Comparison of ENCODE assay signal across 8 cellular contexts in the genomic region with DNA sequence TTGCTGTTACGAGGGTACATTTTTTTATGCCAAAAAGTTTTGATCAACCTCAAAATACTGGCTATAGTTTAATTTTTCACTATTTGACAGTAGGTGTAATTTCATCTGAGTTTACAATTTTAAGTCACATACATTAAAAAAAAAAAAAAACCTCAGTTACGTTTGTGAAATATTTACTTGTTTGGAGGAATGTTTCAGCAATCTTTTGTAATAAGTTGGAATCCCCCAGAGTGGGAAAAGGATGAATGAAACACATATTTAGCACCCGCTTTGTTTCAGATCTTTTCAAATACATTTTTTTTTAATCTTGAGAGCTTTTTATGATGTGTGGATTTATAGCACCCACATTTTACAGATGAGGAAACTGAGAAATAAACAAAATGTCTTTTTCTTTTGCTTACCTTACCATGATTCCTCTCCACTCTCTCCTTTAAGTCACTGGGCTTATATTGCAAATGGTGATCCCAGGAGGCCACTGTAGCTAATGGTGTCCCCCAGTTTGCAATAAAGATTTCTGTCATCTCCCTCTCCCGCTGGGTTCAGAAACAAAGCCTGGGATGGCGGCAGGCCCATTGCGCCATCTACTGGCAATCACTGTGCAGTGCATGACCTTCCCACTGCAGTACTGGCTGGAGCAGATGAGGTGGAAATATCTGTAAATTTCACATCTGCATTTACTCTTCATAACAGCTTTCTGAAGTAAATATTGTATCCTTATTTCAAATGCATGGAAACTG. TPM values are rescaled to one million over a fixed set of nuclear protein-coding genes. Genes with fewer than 3 reads are reported as not detected.
A peak's percentile ranks its signal among the peaks of the same experiment; 100 is the strongest.
DNase-seq lines count a peak whose midpoint lies in the region; ATAC-seq and TF ChIP-seq lines count a peak whose summit lies in the region.

No MANE protein-coding gene starts in this region.

- H2BK120ac ChIP-seq in mesendoderm (ENCODE audit: low read depth, low read length): no peak overlapping the region

- no peak overlapping the region for H4K5ac ChIP-seq in mesendoderm (ENCODE audit: low read length)

- H3K79me1 ChIP-seq in mesendoderm (ENCODE audit: low read length): no peaks in the 10 kb centered on the region

- TF ChIP-seq CTCF in DOHH2 (IDR thresholded peaks at IDR 0.05; ENCODE audit: low read depth, low read length, poor library complexity, severe bottlenecking): peak; percentile 96

- ATAC-seq in HG02610 (IDR thresholded peaks at IDR 0.05; ENCODE audit: unreplicated experiment) (peak; percentile 62), GM19455 (IDR thresholded peaks at IDR 0.05; ENCODE audit: unreplicated experiment) (no peak)

- H3K4me3 ChIP-seq in DOHH2 (ENCODE audit: low read length): no peak overlapping the region
- no peak overlapping the region for H3K4me3 ChIP-seq in effector memory CD4-positive, alpha-beta T cell (ENCODE audit: insufficient read depth, low read depth, low read length, poor library complexity, severe bottlenecking)
- H3K4me3 ChIP-seq in mesendoderm (ENCODE audit: low read length): no peak overlapping the region

- no peak overlapping the region for H2AK5ac ChIP-seq in mesendoderm (ENCODE audit: low read length)

- H3K79me2 ChIP-seq in DOHH2 (ENCODE audit: control insufficient read depth, low read length) (no peaks in the 10 kb centered on the region), mesendoderm (ENCODE audit: control insufficient read depth, insufficient read depth, low read length) (no peaks in the 10 kb centered on the region)

- no peaks in the 10 kb centered on the region for H3K9me3 ChIP-seq in DOHH2 (ENCODE audit: control insufficient read depth, insufficient read depth, low read length)
- H3K9me3 ChIP-seq in effector memory CD4-positive, alpha-beta T cell (ENCODE audit: control insufficient read depth, low read length): no peaks in the 10 kb centered on the region

- no peak overlapping the region for H3K9ac ChIP-seq in mesendoderm (ENCODE audit: low read length)

- H3K27me3 ChIP-seq in DOHH2 (ENCODE audit: control insufficient read depth, low read length): peaks cover 41% of the 10 kb centered on the region
- H3K27me3 ChIP-seq in effector memory CD4-positive, alpha-beta T cell (replicated peaks; ENCODE audit: control insufficient read depth, insufficient read depth, low read length, poor library complexity, severe bottlenecking): no peaks in the 10 kb centered on the region
- no peaks in the 10 kb centered on the region for H3K27me3 ChIP-seq in mesendoderm (ENCODE audit: insufficient read depth, low read length, poor library complexity)

- no peak overlapping the region for H3K56ac ChIP-seq in mesendoderm (ENCODE audit: low read length)

- H3K4me2 ChIP-seq in DOHH2 (ENCODE audit: low read length) (no peak overlapping the region), mesendoderm (ENCODE audit: low read length) (no peak overlapping the region)

- H3K4ac ChIP-seq in mesendoderm (ENCODE audit: low read depth, low read length): no peak overlapping the region

- H2BK15ac ChIP-seq in mesendoderm (replicated peaks; ENCODE audit: low read depth): no peak overlapping the region

- no peak overlapping the region for H2BK5ac ChIP-seq in mesendoderm (ENCODE audit: low read length)

- H3K36me3 ChIP-seq in DOHH2 (ENCODE audit: control insufficient read depth, low read length) (no peaks in the 10 kb centered on the region), mesendoderm (ENCODE audit: control insufficient read depth, insufficient read depth, low read length) (no peaks in the 10 kb centered on the region)
- no peaks in the 10 kb centered on the region for H3K36me3 ChIP-seq in effector memory CD4-positive, alpha-beta T cell (ENCODE audit: control insufficient read depth, insufficient read depth, low read length)

- no peak overlapping the region for H3K27ac ChIP-seq in DOHH2 (ENCODE audit: low read depth, low read length)
- no peak overlapping the region for H3K27ac ChIP-seq in effector memory CD4-positive, alpha-beta T cell (ENCODE audit: insufficient read depth, low read length, poor library complexity, severe bottlenecking)
- H3K27ac ChIP-seq in mesendoderm (ENCODE audit: low read depth, low read length): no peak overlapping the region

- no peak overlapping the region for H3K23ac ChIP-seq in mesendoderm (ENCODE audit: low read length)

- H3K9me2 ChIP-seq in DOHH2 (replicated peaks; ENCODE audit: control insufficient read depth, low read length): no peaks in the 10 kb centered on the region

- WGBS in mesendoderm (ENCODE audit: extremely low coverage, insufficient coverage, low lambda C conversion rate): no CpG with 5 or more reads among the region's 6 CpGs

- H3K4me1 ChIP-seq in DOHH2 (ENCODE audit: control insufficient read depth, low read length) (no peaks in the 10 kb centered on the region), mesendoderm (ENCODE audit: control insufficient read depth, low read depth, low read length) (no peaks in the 10 kb centered on the region)
- no peaks in the 10 kb centered on the region for H3K4me1 ChIP-seq in effector memory CD4-positive, alpha-beta T cell (ENCODE audit: control insufficient read depth, insufficient read depth, low read length, poor library complexity, severe bottlenecking)

- no peaks in the 10 kb centered on the region for H3F3A ChIP-seq in DOHH2 (ENCODE audit: control insufficient read depth, insufficient read depth)

- DNase-seq in NCI-H748 (lab: John Stamatoyannopoulos, UW; ENCODE audit: unreplicated experiment) (peak; percentile 44), mesendoderm (peak; percentile 63)
- DNase-seq in activated CD8-positive, alpha-beta memory T cell treated with anti-CD3 and anti-CD28 coated beads for 24 hours: peak; percentile 87
- peak; percentile 18 to 47 (median 25) for DNase-seq in effector memory CD4-positive, alpha-beta T cell
- peak; percentile 31 to 33 for DNase-seq in stimulated activated CD8-positive, alpha-beta memory T cell treated with anti-CD3 and anti-CD28 coated beads, Interleukin-2, amount 100 ng/mL, for 1 hour (ENCODE audit: low read depth in 2 of 2)

- H4K8ac ChIP-seq in mesendoderm (ENCODE audit: low read depth, low read length): no peak overlapping the region

- H4K20me1 ChIP-seq in DOHH2 (ENCODE audit: control insufficient read depth, insufficient read depth, low read depth, low read length): no peaks in the 10 kb centered on the region

- no peak overlapping the region for H3K18ac ChIP-seq in mesendoderm (ENCODE audit: low read length)

RNA-seq across cellular contexts. Expression of gene TBC1D3B, which starts 27.7 kb away (rescaled TPM):
- 0.60 TPM for polyA plus RNA-seq in mesendoderm (2013, experiment 1 of 2)
- 0.60 TPM for polyA plus RNA-seq in mesendoderm (2013, experiment 2 of 2)

RNA-seq across cellular contexts. Expression of gene CCL4, which starts 45.1 kb away (rescaled TPM):
- polyA plus RNA-seq in mesendoderm (2013, experiment 1 of 2): not detected
- polyA plus RNA-seq in mesendoderm (2013, experiment 2 of 2): not detected

RNA-seq across cellular contexts. Expression of gene CCL3L1, which starts 47.8 kb away (rescaled TPM):
- polyA plus RNA-seq in mesendoderm (2013, experiment 1 of 2): 0.35 TPM
- polyA plus RNA-seq in mesendoderm (2013, experiment 2 of 2): 0.36 TPM

RNA-seq across cellular contexts. Expression of gene CCL3, which starts 58.8 kb away (rescaled TPM):
- polyA plus RNA-seq in mesendoderm (2013, experiment 1 of 2): not detected
- polyA plus RNA-seq in mesendoderm (2013, experiment 2 of 2): not detected

Comparison
In these comparisons a context has a peak if more than half of its experiments do, and no peak if none do; other contexts are left out.
1. DNase-seq: peak in every context shown above with its lines; median percentile 87 in activated CD8-positive, alpha-beta memory T cell treated with anti-CD3 and anti-CD28 coated beads for 24 hours; 63 in mesendoderm; 44 in NCI-H748; 32 in stimulated activated CD8-positive, alpha-beta memory T cell treated with anti-CD3 and anti-CD28 coated beads, Interleukin-2, amount 100 ng/mL, for 1 hour; 25 in effector memory CD4-positive, alpha-beta T cell.